In genomic region chr6:123841067-123841896, GRCh38 we compare ENCODE assay signal across 1 cellular context.
TF ChIP-seq lines count a peak whose summit lies in the region.

No MANE protein-coding gene starts in this region.

TF ChIP-seq in HepG2, 621 proteins besides CTCF, POLR2A, EP300 and RAD21:
- TF ChIP-seq MAFF (IDR thresholded peaks at IDR 0.05; ENCODE audit: low read depth, low read length) (0 out of 2 replicates have a peak, but pooled peaks have one; percentile 44), ZFP62 (CRISPR knock-in tag; IDR thresholded peaks at IDR 0.05) (no peak), MAFK (conservative IDR thresholded peaks at IDR 0.05 in 1 of 2, IDR thresholded peaks at IDR 0.05 in 1 of 2; ENCODE audit: low read length in 2 of 2) (peak; percentile 48 to 55; a peak in 2 of 4 replicates)
